ENCODE assay signal across 29 cellular contexts in genomic region chr2:42207826-42208225, GRCh38.
"Had no signal": no experiment of that assay in that cellular context is flagged by ENCODE, and none has a peak within 500 bp of the region (broad histone marks: within the 10 kb centered on the region; RNA-seq: fewer than 3 reads in every experiment).

No MANE protein-coding gene starts in this region.

- H3K9me3 Mint-ChIP-seq: activated CD4-positive, alpha-beta memory T cell treated with anti-CD3 and anti-CD28 coated beads, Interleukin-2, amount 10 ng/mL, durations not matched to agents 7 days and 5 days; activated naive CD4-positive, alpha-beta T cell treated with anti-CD3 and anti-CD28 coated beads, Interleukin-2, amount 50 U/mL, for 72 hours; activated naive CD8-positive, alpha-beta T cell treated with anti-CD3 and anti-CD28 coated beads, Interleukin-2, amount 50 U/mL, for 24 hours; activated T-cell treated with anti-CD3 and anti-CD28 coated beads, Interleukin-2, amount 50 U/mL, for 72 hours; T-cell had no signal

- H3K27me3 Mint-ChIP-seq: activated CD4-positive, alpha-beta memory T cell treated with anti-CD3 and anti-CD28 coated beads, Interleukin-2, amount 10 ng/mL, durations not matched to agents 7 days and 5 days; activated naive CD8-positive, alpha-beta T cell treated with anti-CD3 and anti-CD28 coated beads, Interleukin-2, amount 50 U/mL, for 24 hours; T-cell had no signal

- H3K27me3 ChIP-seq: ascending aorta, body of pancreas, MG63 had no signal

- H3K36me3 Mint-ChIP-seq: activated naive CD4-positive, alpha-beta T cell treated with anti-CD3 and anti-CD28 coated beads, Interleukin-2, amount 50 U/mL, for 72 hours had no signal

- FAIRE-seq: bronchial epithelial cell had no signal

- ATAC-seq: activated naive CD4-positive, alpha-beta T cell treated with anti-CD3 and anti-CD28 coated beads, Interleukin-2, amount 50 U/mL, for 72 hours; activated naive CD8-positive, alpha-beta T cell treated with anti-CD3 and anti-CD28 coated beads, Interleukin-2, amount 50 U/mL, for 24 hours; activated T-cell treated with anti-CD3 and anti-CD28 coated beads, Interleukin-2, amount 50 U/mL, for 72 hours; body of pancreas; Right ventricle myocardium inferior; T-cell had no signal

- H3K9me3 ChIP-seq: ascending aorta, body of pancreas, MG63 had no signal

- H3K27ac ChIP-seq: ascending aorta, body of pancreas, SK-N-MC, VCaP had no signal

- H3K27ac Mint-ChIP-seq: activated CD4-positive, alpha-beta memory T cell treated with anti-CD3 and anti-CD28 coated beads, Interleukin-2, amount 10 ng/mL, durations not matched to agents 7 days and 5 days; activated naive CD4-positive, alpha-beta T cell treated with anti-CD3 and anti-CD28 coated beads, Interleukin-2, amount 50 U/mL, for 72 hours; activated naive CD8-positive, alpha-beta T cell treated with anti-CD3 and anti-CD28 coated beads, Interleukin-2, amount 50 U/mL, for 24 hours; activated T-cell treated with anti-CD3 and anti-CD28 coated beads, Interleukin-2, amount 50 U/mL, for 72 hours had no signal

- H3K4me3 ChIP-seq: ascending aorta, body of pancreas, MG63, SK-N-MC had no signal

- H3K36me3 ChIP-seq: ascending aorta, MG63 had no signal

- DNase-seq: activated CD4-positive, alpha-beta memory T cell treated with anti-CD3 and anti-CD28 coated beads, Interleukin-2, amount 10 ng/mL, durations not matched to agents 7 days and 5 days; activated CD4-positive, alpha-beta T cell treated with anti-CD3 and anti-CD28 coated beads, Interleukin-2, amount 50 U/mL, for 1 hour; activated CD4-positive, CD25-positive, alpha-beta regulatory T cell; activated naive CD8-positive, alpha-beta T cell treated with anti-CD3 and anti-CD28 coated beads, Interleukin-2, amount 50 U/mL, for 24 hours; activated T-cell treated with anti-CD3 and anti-CD28 coated beads, Interleukin-2, amount 50 U/mL, for 72 hours; amniotic stem cell; body of pancreas; central memory CD4-positive, alpha-beta T cell; MG63; MV-4-11; NCI-H1092 treated with DMSO at 0.1 percent for 48 hours; NCI-H1417 treated with DMSO at 0.1 percent for 48 hours; NCI-H1694; NCI-H2029; NCI-H2107; NCI-H2171 treated with DMSO at 0.1 percent for 48 hours; NCI-H226; NCI-H510A; NCI-H526 treated with DMSO at 0.1 percent for 48 hours; NCI-H82; RPMI8226; T-cell; T-helper 2 cell had no signal

- H3K4me3 Mint-ChIP-seq: activated CD4-positive, alpha-beta memory T cell treated with anti-CD3 and anti-CD28 coated beads, Interleukin-2, amount 10 ng/mL, durations not matched to agents 7 days and 5 days; activated naive CD8-positive, alpha-beta T cell treated with anti-CD3 and anti-CD28 coated beads, Interleukin-2, amount 50 U/mL, for 24 hours; activated T-cell treated with anti-CD3 and anti-CD28 coated beads, Interleukin-2, amount 50 U/mL, for 72 hours; T-cell had no signal
